In the genomic region with DNA sequence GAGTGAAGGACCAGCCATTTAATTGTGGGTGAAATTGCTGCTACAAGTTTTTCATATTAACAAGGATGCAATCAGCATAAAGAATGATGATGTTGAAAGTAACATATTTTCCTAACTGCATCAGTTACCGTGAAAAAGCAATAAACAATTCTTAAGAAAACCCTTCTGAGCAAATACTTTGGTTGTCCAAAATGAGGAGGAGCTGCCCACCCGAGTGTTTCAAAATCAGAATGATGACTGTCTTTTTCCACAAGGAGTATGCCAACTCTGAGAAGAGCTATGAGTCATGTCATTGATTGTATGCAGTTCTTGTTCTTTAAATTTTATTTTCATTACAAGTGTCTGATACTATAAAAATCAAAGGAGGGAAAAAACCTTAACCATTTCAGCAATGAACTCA, we compare ENCODE assay signal across 14 cellular contexts.
DNase-seq lines count a peak whose midpoint lies in the region; ATAC-seq, FAIRE-seq and TF ChIP-seq lines count a peak whose summit lies in the region.
"Had no signal": no experiment of that assay in that cellular context is flagged by ENCODE, and none has a peak within 500 bp of the region (broad histone marks: within the 10 kb centered on the region; RNA-seq: fewer than 3 reads in every experiment).

No MANE protein-coding gene starts in this region.

- H3K36me3 ChIP-seq in HCT116 (ENCODE audit: control insufficient read depth in 1 of 2, insufficient read depth in 2 of 2, low read length in 2 of 2) = no peaks in the 10 kb centered on the region
- no peaks in the 10 kb centered on the region for H3K36me3 ChIP-seq in bronchial epithelial cell (ENCODE audit: control insufficient read depth, insufficient read depth, low read length)
- H3K36me3 ChIP-seq: neutrophil had no signal

- H3K9ac ChIP-seq in HCT116 (ENCODE audit: low read length) = no peak overlapping the region

- no peak for TF ChIP-seq RAD21 in HCT116 (IDR thresholded peaks at IDR 0.05; ENCODE audit: low read depth)

- CTCF ChIA-PET in HCT116 (lab: Charles Lee) = no interaction called here
- CTCF ChIA-PET in CD4-positive, alpha-beta T cell (lab: Charles Lee) = no interaction called here

- H4K20me1 ChIP-seq in HCT116 (ENCODE audit: insufficient read depth) = no peaks in the 10 kb centered on the region

- no peaks in the 10 kb centered on the region for H3K36me3 Mint-ChIP-seq in natural killer cell
- H3K36me3 Mint-ChIP-seq in CD4-positive, alpha-beta T cell (ENCODE audit: low read depth) = no peaks in the 10 kb centered on the region
- H3K36me3 Mint-ChIP-seq: IgD-negative memory B cell had no signal

- no peak for TF ChIP-seq POLR2A in HCT116 (IDR thresholded peaks at IDR 0.05; ENCODE audit: borderline replicate concordance, extremely low read depth, insufficient read depth, insufficient read length)

- H3K9me2 ChIP-seq in HCT116 (ENCODE audit: insufficient read depth) = no peaks in the 10 kb centered on the region

- DNase-seq in A172 (ENCODE audit: low spot score) (peak; percentile 6), HCT116 (ENCODE audit: low read depth, low spot score) (no peak), bronchial epithelial cell (ENCODE audit: low read depth) (peak; percentile 85), kidney glomerular epithelial cell (lab: John Stamatoyannopoulos, UW) (peak; percentile 46), NCI-H774 (lab: John Stamatoyannopoulos, UW) (no peak), natural killer cell (no peak)
- DNase-seq in CD4-positive, alpha-beta T cell = no peak
- DNase-seq: left colon; stimulated activated naive CD8-positive, alpha-beta T cell treated with anti-CD3 and anti-CD28 coated beads, Interleukin-15, Interleukin-2, amounts not matched to agents 100 U/mL and 50 U/mL, for 24 hours had no signal

- no TSS peak for BruUV-seq in HCT116 (replicated peaks; lab: Mats Ljungman, UMichigan)

- no peak overlapping the region for H3K4me3 Mint-ChIP-seq in natural killer cell
- H3K4me3 Mint-ChIP-seq in CD4-positive, alpha-beta T cell = no peak overlapping the region
- H3K4me3 Mint-ChIP-seq: B cell, IgD-negative memory B cell had no signal

- no peak overlapping the region for H3K27ac Mint-ChIP-seq in natural killer cell
- H3K27ac Mint-ChIP-seq in CD4-positive, alpha-beta T cell = no peak overlapping the region
- H3K27ac Mint-ChIP-seq: B cell, IgD-negative memory B cell had no signal

- H3K9me3 Mint-ChIP-seq in natural killer cell = peaks cover 8 to 14% of the 10 kb centered on the region in 2 donors
- peaks cover 3% of the 10 kb centered on the region for H3K9me3 Mint-ChIP-seq in CD4-positive, alpha-beta T cell

- no peak for FAIRE-seq in bronchial epithelial cell (lab: Jason Lieb, UNC)

- no peak overlapping the region for H3K4me2 ChIP-seq in HCT116 (ENCODE audit: low read length)

- no peak for TF ChIP-seq CTCF in HCT116 (IDR thresholded peaks at IDR 0.05 in 2 of 3, conservative IDR thresholded peaks at IDR 0.05 in 1 of 3; ENCODE audit: borderline replicate concordance in 1 of 3, insufficient read depth in 1 of 3, low read depth in 2 of 3, low read length in 2 of 3)
- no peak for TF ChIP-seq CTCF in bronchial epithelial cell (IDR thresholded peaks at IDR 0.05; ENCODE audit: insufficient read depth, low read length, severe bottlenecking)
- no peak for TF ChIP-seq CTCF in natural killer cell (IDR thresholded peaks at IDR 0.05)
- no peak for TF ChIP-seq CTCF in CD4-positive, alpha-beta T cell (IDR thresholded peaks at IDR 0.05)

- H3K27me3 ChIP-seq in HCT116 (ENCODE audit: insufficient read depth, low read length) (no peaks in the 10 kb centered on the region), bronchial epithelial cell (ENCODE audit: control insufficient read depth, insufficient read depth, low read length) (no peaks in the 10 kb centered on the region)
- H3K27me3 ChIP-seq in CD4-positive, alpha-beta T cell (ENCODE audit: control insufficient read depth, insufficient read depth, low read length) = no peaks in the 10 kb centered on the region
- H3K27me3 ChIP-seq: neutrophil had no signal

- ATAC-seq in HCT116 (no peak), natural killer cell (no peak), GM18520 (IDR thresholded peaks at IDR 0.05; ENCODE audit: unreplicated experiment) (no peak)
- no peak for ATAC-seq in CD4-positive, alpha-beta T cell (ENCODE audit: poor library complexity)
- ATAC-seq: left colon; stimulated activated naive CD8-positive, alpha-beta T cell treated with anti-CD3 and anti-CD28 coated beads, Interleukin-15, Interleukin-2, amounts not matched to agents 100 U/mL and 50 U/mL, for 24 hours had no signal

- H3K9me3 ChIP-seq in HCT116 (ENCODE audit: control insufficient read depth in 1 of 2, insufficient read depth in 1 of 2, low read depth in 1 of 2, low read length in 2 of 2) = no peaks in the 10 kb centered on the region
- no peaks in the 10 kb centered on the region for H3K9me3 ChIP-seq in CD4-positive, alpha-beta T cell (ENCODE audit: control insufficient read depth, low read length)
- H3K9me3 ChIP-seq: neutrophil had no signal

- POLR2A ChIA-PET in HCT116 (lab: Charles Lee) = no interaction called here
- POLR2A ChIA-PET in CD4-positive, alpha-beta T cell (lab: Charles Lee) = no interaction called here

- RAD21 ChIA-PET in HCT116 (lab: Charles Lee; ENCODE audit: low non-redundant PET in 1 of 2, low total read pairs in 2 of 2, uncharacterized antibody in 2 of 2, unreplicated experiment in 2 of 2) = no interaction called here

- no peak overlapping the region for H3K27ac ChIP-seq in HCT116 (ENCODE audit: low read depth, low read length)
- no peak overlapping the region for H3K27ac ChIP-seq in CD4-positive, alpha-beta T cell (ENCODE audit: low read depth, low read length)
- H3K27ac ChIP-seq: epithelial cell of prostate, neutrophil had no signal

- no peaks in the 10 kb centered on the region for H3K79me2 ChIP-seq in HCT116 (ENCODE audit: insufficient read depth, low read length)

- H3K27me3 Mint-ChIP-seq in natural killer cell (ENCODE audit: low read depth in 2 of 2) = no peaks in the 10 kb centered on the region
- H3K27me3 Mint-ChIP-seq in CD4-positive, alpha-beta T cell = no peaks in the 10 kb centered on the region
- H3K27me3 Mint-ChIP-seq: B cell, IgD-negative memory B cell had no signal

- no peak overlapping the region for H2AFZ ChIP-seq in HCT116 (ENCODE audit: low read depth, low read length, poor library complexity, severe bottlenecking)

- no peaks in the 10 kb centered on the region for H3K4me1 Mint-ChIP-seq in natural killer cell
- no peaks in the 10 kb centered on the region for H3K4me1 Mint-ChIP-seq in CD4-positive, alpha-beta T cell (ENCODE audit: low read depth)
- H3K4me1 Mint-ChIP-seq: B cell, IgD-negative memory B cell had no signal

- no peaks in the 10 kb centered on the region for H3K4me1 ChIP-seq in HCT116 (ENCODE audit: control insufficient read depth in 1 of 2, insufficient read depth in 2 of 2, low read length in 2 of 2)

- intact Hi-C loops in HCT116 (cut with micrococcal nuclease) (no loop called here), natural killer cell (cut with micrococcal nuclease) (no loop called here)
- intact Hi-C loops in CD4-positive, alpha-beta T cell (cut with DNase I, micrococcal nuclease) = no loop called here

- H3K4me3 ChIP-seq in HCT116 (replicated peaks in 1 of 2; ENCODE audit: low read depth in 1 of 2, low read length in 2 of 2) (no peak overlapping the region), bronchial epithelial cell (ENCODE audit: low read depth, low read length) (no peak overlapping the region)

TF ChIP-seq in HCT116, 20 proteins besides CTCF, POLR2A, EP300 and RAD21:
- TF ChIP-seq EGR1 (IDR thresholded peaks at IDR 0.05; ENCODE audit: low read depth) = 0 out of 2 replicates have a peak, but pooled peaks have one; percentile 10
- TF ChIP-seq MAX (IDR thresholded peaks at IDR 0.05) = no peak
- TF ChIP-seq, protein P1, sequence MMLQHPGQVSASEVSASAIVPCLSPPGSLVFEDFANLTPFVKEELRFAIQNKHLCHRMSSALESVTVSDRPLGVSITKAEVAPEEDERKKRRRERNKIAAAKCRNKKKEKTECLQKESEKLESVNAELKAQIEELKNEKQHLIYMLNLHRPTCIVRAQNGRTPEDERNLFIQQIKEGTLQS (IDR thresholded peaks at IDR 0.05) = 0 out of 2 replicates have a peak, but pooled peaks have one; percentile 19
- peak; percentile 51 for TF ChIP-seq JUND (IDR thresholded peaks at IDR 0.05)
- no peak for TF ChIP-seq ZNF274 (IDR thresholded peaks at IDR 0.05; ENCODE audit: low read depth, low read length)
- peak; percentile 75 for TF ChIP-seq CEBPB (IDR thresholded peaks at IDR 0.05; ENCODE audit: low read depth)
- no peak for TF ChIP-seq EZH2phosphoT487 (IDR thresholded peaks at IDR 0.05; ENCODE audit: borderline replicate concordance)
- peak; percentile 59; the same call in 1 of the 2 replicates for TF ChIP-seq FOSL1 (IDR thresholded peaks at IDR 0.05; ENCODE audit: low read depth)

Comparison
In these comparisons a context has a peak if more than half of its experiments do, and no peak if none do; other contexts are left out.
1. DNase-seq: peak in A172 (single experiment), bronchial epithelial cell (single experiment) and kidney glomerular epithelial cell (single experiment); none in HCT116 (single experiment), NCI-H774 (single experiment), natural killer cell (single experiment) and CD4-positive, alpha-beta T cell (0 of 10).